Comparison of ENCODE assay signal across 22 cellular contexts in genomic region chr13:104594801-104595200, GRCh38.
DNase-seq lines count a peak whose midpoint lies in the region; ATAC-seq, FAIRE-seq and TF ChIP-seq lines count a peak whose summit lies in the region.
"Had no signal": no experiment of that assay in that cellular context is flagged by ENCODE, and none has a peak within 500 bp of the region (broad histone marks: within the 10 kb centered on the region; RNA-seq: fewer than 3 reads in every experiment).

No MANE protein-coding gene starts in this region.

- no peaks in the 10 kb centered on the region for H3K36me3 Mint-ChIP-seq in astrocyte (ENCODE audit: low read depth, unreplicated experiment)
- H3K36me3 Mint-ChIP-seq: CD4-positive, alpha-beta memory T cell had no signal

- TF ChIP-seq POLR2A in H54 (IDR thresholded peaks at IDR 0.05; ENCODE audit: low read depth, low read length): no peak

- H3K4me3 ChIP-seq in astrocyte (ENCODE audit: insufficient read depth, low read depth, low read length) (no peak overlapping the region), astrocyte of the spinal cord (ENCODE audit: low read depth, low read length) (no peak overlapping the region), retinal pigment epithelial cell (ENCODE audit: low read length) (no peak overlapping the region)
- H3K4me3 ChIP-seq: A549, HAP-1 had no signal

- no peak for ATAC-seq in GM18517 (IDR thresholded peaks at IDR 0.05; ENCODE audit: unreplicated experiment)
- ATAC-seq: A549 had no signal

- no peaks in the 10 kb centered on the region for H3K27me3 Mint-ChIP-seq in astrocyte (ENCODE audit: low read depth, unreplicated experiment)
- H3K27me3 Mint-ChIP-seq: CD4-positive, alpha-beta memory T cell had no signal

- no peaks in the 10 kb centered on the region for H4K20me1 ChIP-seq in astrocyte (ENCODE audit: insufficient read depth, low read length)

- no peak overlapping the region for H3K27ac Mint-ChIP-seq in astrocyte (ENCODE audit: unreplicated experiment)
- H3K27ac Mint-ChIP-seq: CD4-positive, alpha-beta memory T cell; HFFc6 had no signal

- H3K9me3 Mint-ChIP-seq in astrocyte (ENCODE audit: unreplicated experiment): no peaks in the 10 kb centered on the region
- H3K9me3 Mint-ChIP-seq: HFFc6 had no signal

- TF ChIP-seq CTCF in astrocyte (IDR thresholded peaks at IDR 0.05; ENCODE audit: insufficient read depth, low read depth, low read length) (no peak), astrocyte of the spinal cord (IDR thresholded peaks at IDR 0.05; ENCODE audit: low read depth, low read length) (no peak), retinal pigment epithelial cell (conservative IDR thresholded peaks at IDR 0.05; ENCODE audit: low read depth, low read length) (no peak)

- H3K36me3 ChIP-seq in astrocyte (ENCODE audit: insufficient read depth, low read length): no peaks in the 10 kb centered on the region
- H3K36me3 ChIP-seq: HAP-1 had no signal

- in situ Hi-C loops in astrocyte of the spinal cord (cut with HindIII; ENCODE audit: low sequenced_read_pairs): no loop called here

- no peak overlapping the region for H3K4me2 ChIP-seq in astrocyte (ENCODE audit: low read length)
- H3K4me2 ChIP-seq: A549 had no signal

- no peak overlapping the region for H3K4me3 Mint-ChIP-seq in astrocyte (ENCODE audit: unreplicated experiment)
- H3K4me3 Mint-ChIP-seq: CD4-positive, alpha-beta memory T cell; HFFc6 had no signal

- H3K9ac ChIP-seq in astrocyte (ENCODE audit: low read length): no peak overlapping the region

- H3K4me1 Mint-ChIP-seq in astrocyte (ENCODE audit: low read depth, unreplicated experiment): peaks cover 15% of the 10 kb centered on the region
- H3K4me1 Mint-ChIP-seq: CD4-positive, alpha-beta memory T cell had no signal

- FAIRE-seq in H54 (lab: Jason Lieb, UNC) (peak; percentile 23), astrocyte (lab: Jason Lieb, UNC) (no peak)
- FAIRE-seq: A549, GM12891, GM18507, H1 had no signal

- H3K27me3 ChIP-seq in astrocyte (ENCODE audit: insufficient read depth, low read length): no peaks in the 10 kb centered on the region

- H2AFZ ChIP-seq in astrocyte (ENCODE audit: low read depth, low read length): no peak overlapping the region

- no peak overlapping the region for H3K27ac ChIP-seq in astrocyte (ENCODE audit: low read depth, low read length)
- H3K27ac ChIP-seq: A549 had no signal

- no peaks in the 10 kb centered on the region for H3K9me3 ChIP-seq in astrocyte (ENCODE audit: insufficient read depth, low read depth, low read length)
- H3K9me3 ChIP-seq: A549, HAP-1 had no signal

- DNase-seq in H54 (ENCODE audit: insufficient read length, low spot score): no peak
- peak; percentile 68 for DNase-seq in astrocyte (ENCODE audit: low read depth)
- peak; percentile 26 for DNase-seq in astrocyte of the spinal cord (ENCODE audit: low read depth, low spot score)
- peak; percentile 18 for DNase-seq in retinal pigment epithelial cell (ENCODE audit: low read depth)
- no peak for DNase-seq in SIG-M5 treated with dmso at 0.1 percent for 504 hours (lab: John Stamatoyannopoulos, UW; ENCODE audit: unreplicated experiment)
- DNase-seq in stimulated activated CD4-positive, alpha-beta T cell treated with anti-CD3 and anti-CD28 coated beads, Interleukin-15, amount 100 ng/mL, for 24 hours: no peak
- DNase-seq: 8988T; ACHN; C1 segment of cervical spinal cord; Calu3; CD4-positive, alpha-beta memory T cell; COR-L47; DMS53; DMS79 treated with DMSO at 0.1 percent for 48 hours; GF-D8; HFFc6 had no signal

- no peaks in the 10 kb centered on the region for H3K4me1 ChIP-seq in astrocyte (ENCODE audit: insufficient read depth, low read length)
- H3K4me1 ChIP-seq: A549, HAP-1 had no signal

- no peaks in the 10 kb centered on the region for H3K79me2 ChIP-seq in astrocyte (ENCODE audit: insufficient read depth, low read length)

Comparison
In these comparisons a context has a peak if more than half of its experiments do, and no peak if none do; other contexts are left out.
1. DNase-seq: peak in astrocyte (single experiment), astrocyte of the spinal cord (single experiment) and retinal pigment epithelial cell (single experiment); none in H54 (single experiment), SIG-M5 treated with dmso at 0.1 percent for 504 hours (single experiment) and stimulated activated CD4-positive, alpha-beta T cell treated with anti-CD3 and anti-CD28 coated beads, Interleukin-15, amount 100 ng/mL, for 24 hours (single experiment).